In the genomic region with DNA sequence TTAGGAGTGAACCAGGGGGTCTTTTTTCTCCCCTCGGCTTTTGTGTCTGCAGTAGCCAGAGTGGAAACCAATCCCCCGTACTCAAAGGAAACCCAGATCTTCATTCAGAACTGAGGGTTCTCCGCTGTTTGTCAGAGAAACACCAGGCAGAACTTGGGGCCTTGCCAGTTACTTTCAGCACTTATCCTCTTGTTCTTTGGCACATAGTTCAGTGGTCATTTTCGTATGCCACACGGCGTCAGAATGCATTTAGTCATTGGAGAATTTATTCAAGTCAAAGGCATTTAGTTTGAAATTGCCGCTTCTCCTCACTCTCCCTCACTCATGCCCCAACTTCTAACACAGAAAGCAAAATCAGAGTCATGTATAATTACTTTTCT, we compare ENCODE assay signal across 8 cellular contexts.
DNase-seq lines count a peak whose midpoint lies in the region; TF ChIP-seq lines count a peak whose summit lies in the region.

No MANE protein-coding gene starts in this region.

- H3K4me1 ChIP-seq in breast epithelium, result peaks cover 13% of the 10 kb centered on the region in 2 donors
- H3K4me1 ChIP-seq in thyroid gland, result peaks cover 16 to 28% of the 10 kb centered on the region in 2 donors

- intact Hi-C loops in breast epithelium (cut with DNase I; ENCODE audit: low total_unique reads) (no loop called here), thyroid gland (cut with DNase I) (no loop called here)

- H3K9me3 ChIP-seq in breast epithelium (no peaks in the 10 kb centered on the region), thyroid gland (no peaks in the 10 kb centered on the region)

- in situ Hi-C loops in GM13977 (cut with MboI; ENCODE audit: low pct_unique_long_range_greater_than_20kb, low sequenced_read_pairs, unreplicated experiment), result no loop called here

- TF ChIP-seq CTCF in breast epithelium (IDR thresholded peaks at IDR 0.05) (no peak), thyroid gland (IDR thresholded peaks at IDR 0.05) (no peak), GM13977 (IDR thresholded peaks at IDR 0.05; ENCODE audit: extremely low read depth, insufficient read depth, missing control alignments) (no peak)

- no peaks in the 10 kb centered on the region for H3K27me3 Mint-ChIP-seq in T-helper 1 cell treated with Interleukin-12 subunit alpha and Interleukin-12 subunit beta and Interleukin-4 antibody, amounts not matched to agents 30 μg/mL and 1 μg/mL, for 36 hours (ENCODE audit: low read depth)

- H3K4me1 Mint-ChIP-seq in T-helper 1 cell treated with Interleukin-12 subunit alpha and Interleukin-12 subunit beta and Interleukin-4 antibody, amounts not matched to agents 30 μg/mL and 1 μg/mL, for 36 hours (ENCODE audit: low read depth), result peaks cover 27% of the 10 kb centered on the region

- H3K27ac ChIP-seq in breast epithelium (peak overlapping the region; percentile 91 to 92), thyroid gland (peak overlapping the region; percentile 80 to 94 (median 90))

- H3K36me3 Mint-ChIP-seq in T-helper 1 cell treated with Interleukin-12 subunit alpha and Interleukin-12 subunit beta and Interleukin-4 antibody, amounts not matched to agents 30 μg/mL and 1 μg/mL, for 36 hours (ENCODE audit: low read depth), result peaks cover 2% of the 10 kb centered on the region

- H3K4me3 ChIP-seq in breast epithelium, result peak overlapping the region; percentile 1 to 67 (median 41)
- peak overlapping the region in 1 of 3 donors; percentile 10 for H3K4me3 ChIP-seq in thyroid gland (replicated peaks in 1 of 3)

- DNase-seq in T-helper 1 cell, result no peak
- peak in 1 of 2 donors; percentile 57 for DNase-seq in breast epithelium (ENCODE audit: low spot score in 2 of 2)
- peak; percentile 45 for DNase-seq in medulla oblongata (ENCODE audit: extremely low spot score)
- DNase-seq in thyroid gland, result peak; percentile 89 to 91
- no peak for DNase-seq in GM13977 (ENCODE audit: low spot score)
- no peak for DNase-seq in NCI-H1694 (lab: John Stamatoyannopoulos, UW)
- no peak for DNase-seq in HT-29 (ENCODE audit: low spot score)

- peak overlapping the region; percentile 57 for H3K4me3 Mint-ChIP-seq in T-helper 1 cell treated with Interleukin-12 subunit alpha and Interleukin-12 subunit beta and Interleukin-4 antibody, amounts not matched to agents 30 μg/mL and 1 μg/mL, for 36 hours

- 13 to 14% methylated on average over 7 of the region's 7 CpGs for WGBS in thyroid gland, 2 donors

- no peaks in the 10 kb centered on the region for H3K9me3 Mint-ChIP-seq in T-helper 1 cell treated with Interleukin-12 subunit alpha and Interleukin-12 subunit beta and Interleukin-4 antibody, amounts not matched to agents 30 μg/mL and 1 μg/mL, for 36 hours

- TF ChIP-seq POLR2A in breast epithelium (IDR thresholded peaks at IDR 0.05), result no peak
- no peak for TF ChIP-seq POLR2A in thyroid gland (IDR thresholded peaks at IDR 0.05)

- peak overlapping the region; percentile 41 for H3K27ac Mint-ChIP-seq in T-helper 1 cell treated with Interleukin-12 subunit alpha and Interleukin-12 subunit beta and Interleukin-4 antibody, amounts not matched to agents 30 μg/mL and 1 μg/mL, for 36 hours

- no peaks in the 10 kb centered on the region for H3K36me3 ChIP-seq in breast epithelium
- no peaks in the 10 kb centered on the region for H3K36me3 ChIP-seq in thyroid gland

- H3K27me3 ChIP-seq in breast epithelium, result no peaks in the 10 kb centered on the region
- no peaks in the 10 kb centered on the region for H3K27me3 ChIP-seq in thyroid gland

Comparison
In these comparisons a context has a peak if more than half of its experiments do, and no peak if none do; other contexts are left out.
1. DNase-seq: peak in medulla oblongata (single experiment) and thyroid gland (2 of 2); none in T-helper 1 cell (0 of 5), GM13977 (single experiment), NCI-H1694 (single experiment) and HT-29 (single experiment).